Comparison of ENCODE assay signal across 9 cellular contexts in the genomic region with DNA sequence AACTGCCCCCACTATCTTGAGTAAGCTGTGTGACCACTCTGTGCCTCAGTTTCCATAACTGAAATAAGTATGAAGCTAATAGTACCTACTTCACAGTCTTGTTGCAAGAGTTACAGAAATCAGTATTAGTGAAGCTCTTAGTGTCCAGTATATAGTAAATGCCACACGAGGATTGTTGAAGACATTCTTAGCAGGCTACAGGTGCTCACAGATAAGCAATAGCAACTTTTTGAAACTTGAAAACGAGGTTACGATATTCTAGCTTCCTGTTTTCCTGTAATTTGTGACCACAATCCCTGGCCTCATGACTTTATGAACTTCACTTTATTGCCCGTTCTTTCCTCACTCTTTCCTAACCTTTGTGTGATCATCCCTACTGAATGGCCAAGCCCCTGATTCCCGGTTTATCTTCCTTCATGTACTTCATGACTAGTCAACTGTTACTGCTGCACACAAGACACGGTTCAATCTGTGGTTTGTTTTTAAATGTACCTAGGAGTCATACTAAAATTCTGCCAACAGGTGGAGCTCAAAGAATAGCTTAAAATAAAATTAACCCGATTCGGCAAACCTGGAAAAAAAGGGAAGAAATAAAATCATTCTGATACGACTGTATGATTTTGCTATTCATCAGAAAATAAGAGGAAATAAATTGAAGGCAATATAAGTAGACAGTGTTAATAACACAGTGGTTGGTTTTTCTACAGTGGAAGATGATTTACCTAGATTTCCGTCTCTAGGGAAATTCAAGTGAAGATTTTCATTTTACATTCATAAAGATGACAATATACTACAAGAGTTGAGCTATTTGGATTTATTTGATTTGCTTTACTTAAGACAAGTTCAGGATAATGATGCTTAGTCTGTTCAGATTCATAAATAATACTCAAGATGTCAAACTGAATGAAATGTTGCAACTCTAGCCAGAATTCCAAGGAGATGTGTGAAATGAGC. TPM values are rescaled to one million over a fixed set of nuclear protein-coding genes. Genes with fewer than 3 reads are reported as not detected.
DNase-seq lines count a peak whose midpoint lies in the region; ATAC-seq, FAIRE-seq and TF ChIP-seq lines count a peak whose summit lies in the region.
"Had no signal": no experiment of that assay in that cellular context is flagged by ENCODE, and none has a peak within 500 bp of the region (broad histone marks: within the 10 kb centered on the region; RNA-seq: fewer than 3 reads in every experiment).

No MANE protein-coding gene starts in this region.

- peak; percentile 71 to 77 for TF ChIP-seq RAD21 in H1 (IDR thresholded peaks at IDR 0.05 in 1 of 2, conservative IDR thresholded peaks at IDR 0.05 in 1 of 2; ENCODE audit: low read depth in 2 of 2, low read length in 2 of 2)

- H3K4me3 ChIP-seq in BE2C (ENCODE audit: low read depth, low read length), result peak overlapping the region; percentile 19; the same call in 1 of the 2 replicates
- H3K4me3 ChIP-seq in KMS-11 (IDR thresholded peaks at IDR 0.05; ENCODE audit: insufficient read depth, low read depth, low read length), result no peak overlapping the region
- H3K4me3 ChIP-seq in H1 (ENCODE audit: extremely low read depth in 1 of 4, insufficient read depth in 2 of 4, low read depth in 3 of 4, low read length in 4 of 4), result no peak overlapping the region
- no peak overlapping the region for H3K4me3 ChIP-seq in naive thymus-derived CD4-positive, alpha-beta T cell (ENCODE audit: low read length)

- H4K5ac ChIP-seq in H1 (ENCODE audit: insufficient read length, low read depth, low read length), result no peak overlapping the region

- H3K9me3 ChIP-seq in BE2C, result no peaks in the 10 kb centered on the region
- H3K9me3 ChIP-seq in H1 (ENCODE audit: insufficient read depth in 2 of 2, low read depth in 1 of 2, low read length in 1 of 2), result no peaks in the 10 kb centered on the region
- no peaks in the 10 kb centered on the region for H3K9me3 ChIP-seq in naive thymus-derived CD4-positive, alpha-beta T cell (ENCODE audit: control insufficient read depth in 2 of 3, low read length in 3 of 3)

- TF ChIP-seq CTCF in BE2C (IDR thresholded peaks at IDR 0.05; ENCODE audit: low read depth, low read length) (peak; percentile 68), GM13976 (IDR thresholded peaks at IDR 0.05; ENCODE audit: borderline replicate concordance, control extremely low read depth, extremely low read depth, insufficient read depth, missing control alignments) (peak; percentile 53), KMS-11 (conservative IDR thresholded peaks at IDR 0.05; ENCODE audit: low read depth, low read length) (peak; percentile 96), H1 (IDR thresholded peaks at IDR 0.05; ENCODE audit: control extremely low read depth in 1 of 3, insufficient read depth in 1 of 3, low read depth in 1 of 3, low read length in 3 of 3) (peak in 2 of 3 experiments; percentile 45 to 52; a peak in 2 of 4 replicates)

- H3K27me3 ChIP-seq in BE2C, result peaks cover 9% of the 10 kb centered on the region
- H3K27me3 ChIP-seq in KMS-11 (ENCODE audit: insufficient read depth, low read depth), result no peaks in the 10 kb centered on the region
- no peaks in the 10 kb centered on the region for H3K27me3 ChIP-seq in H1 (replicated peaks in 1 of 4; ENCODE audit: control insufficient read depth in 3 of 4, extremely low read depth in 1 of 4, insufficient read depth in 3 of 4, low read length in 3 of 4)
- no peaks in the 10 kb centered on the region for H3K27me3 ChIP-seq in naive thymus-derived CD4-positive, alpha-beta T cell (ENCODE audit: control insufficient read depth in 2 of 2, insufficient read depth in 2 of 2, low read length in 2 of 2)

- peak; percentile 84 for ATAC-seq in naive thymus-derived CD4-positive, alpha-beta T cell
- no peak for ATAC-seq in HG03045 (IDR thresholded peaks at IDR 0.05; ENCODE audit: unreplicated experiment)

- no peak overlapping the region for H2AK5ac ChIP-seq in H1 (ENCODE audit: low read depth, low read length)

- no peak overlapping the region for H3K4ac ChIP-seq in H1 (replicated peaks; ENCODE audit: insufficient read length, low read depth, low read length)

- no peaks in the 10 kb centered on the region for H3K4me1 ChIP-seq in BE2C
- peaks cover 11% of the 10 kb centered on the region for H3K4me1 ChIP-seq in KMS-11 (ENCODE audit: low read depth, poor library complexity, severe bottlenecking)
- H3K4me1 ChIP-seq in H1 (replicated peaks in 1 of 4; ENCODE audit: control insufficient read depth in 3 of 4, insufficient read depth in 4 of 4, low read length in 3 of 4), result no peaks in the 10 kb centered on the region
- peaks cover 26 to 30% of the 10 kb centered on the region in 2 donors for H3K4me1 ChIP-seq in naive thymus-derived CD4-positive, alpha-beta T cell (ENCODE audit: control insufficient read depth in 2 of 2, insufficient read depth in 2 of 2, low read length in 2 of 2)

- H3K18ac ChIP-seq in H1 (ENCODE audit: extremely low read depth, low read length), result no peak overlapping the region

- H3K79me2 ChIP-seq in KMS-11 (ENCODE audit: insufficient read depth, low read depth) (no peaks in the 10 kb centered on the region), H1 (ENCODE audit: control insufficient read depth in 1 of 2, insufficient read depth in 2 of 2, low read length in 2 of 2) (no peaks in the 10 kb centered on the region)

- H3K9ac ChIP-seq in KMS-11, result no peak overlapping the region
- no peak overlapping the region for H3K9ac ChIP-seq in H1 (replicated peaks in 1 of 4; ENCODE audit: extremely low read depth in 1 of 4, low read depth in 3 of 4, low read length in 3 of 4)

- no peaks in the 10 kb centered on the region for H3K79me1 ChIP-seq in H1 (ENCODE audit: low read depth, low read length)

- no peak for TF ChIP-seq POLR2A in H1 (IDR thresholded peaks at IDR 0.05; ENCODE audit: control extremely low read depth in 1 of 2, low read depth in 2 of 2, low read length in 2 of 2)

- no peak overlapping the region for H2BK15ac ChIP-seq in H1 (ENCODE audit: low read length)

- H2BK20ac ChIP-seq in H1 (ENCODE audit: low read length), result no peak overlapping the region

- H2BK120ac ChIP-seq in H1 (replicated peaks; ENCODE audit: low read depth, low read length), result no peak overlapping the region

- H3K27ac Mint-ChIP-seq in naive thymus-derived CD4-positive, alpha-beta T cell, result peak overlapping the region in 1 of 9 donors; percentile 80
- H3K27ac Mint-ChIP-seq: IgD-negative memory B cell had no signal

- no peaks in the 10 kb centered on the region for H3K36me3 ChIP-seq in BE2C
- H3K36me3 ChIP-seq in KMS-11 (ENCODE audit: insufficient read depth), result no peaks in the 10 kb centered on the region
- no peaks in the 10 kb centered on the region for H3K36me3 ChIP-seq in H1 (ENCODE audit: control insufficient read depth in 2 of 4, insufficient read depth in 4 of 4, low read length in 3 of 4)
- H3K36me3 ChIP-seq in naive thymus-derived CD4-positive, alpha-beta T cell (ENCODE audit: control insufficient read depth in 2 of 3, insufficient read depth in 3 of 3, low read length in 3 of 3), result peaks cover 0 to 3% (median 0%) of the 10 kb centered on the region in 3 experiments

- peaks cover 0 to 27% (median 3%) of the 10 kb centered on the region in 5 donors for H3K36me3 Mint-ChIP-seq in naive thymus-derived CD4-positive, alpha-beta T cell
- H3K36me3 Mint-ChIP-seq: IgD-negative memory B cell had no signal

- in situ Hi-C loops in GM13976 (cut with MboI; ENCODE audit: low sequenced_read_pairs, unreplicated experiment), result loop anchor here (10.0 to 25.0 kb wide), 2 partner anchors 103 to 460 kb away; a partner anchor contains a TSS

- POLR2A ChIA-PET in H1 (lab: Charles Lee; ENCODE audit: partially characterized antibody), result interaction anchor here (0.9 kb wide), 1 partner anchor 194 kb away, joined by 3 read pairs; no protein-coding TSS in a partner anchor
- POLR2A ChIA-PET in naive thymus-derived CD4-positive, alpha-beta T cell (lab: Charles Lee), result interaction anchor here (0.6 to 6.9 kb wide), 11 partner anchors 10 to 586 kb away, joined by 3 to 92 read pairs (median 6); a partner anchor contains a TSS

- no peak overlapping the region for H3K56ac ChIP-seq in H1 (replicated peaks; ENCODE audit: insufficient read length, low read depth, low read length)

- intact Hi-C loops in naive thymus-derived CD4-positive, alpha-beta T cell (cut with micrococcal nuclease), result loop anchor here (1.0 to 10.0 kb wide), 11 partner anchors 9 to 1110 kb away; a partner anchor contains a TSS

- no peak overlapping the region for H3K4me3 Mint-ChIP-seq in naive thymus-derived CD4-positive, alpha-beta T cell
- H3K4me3 Mint-ChIP-seq: IgD-negative memory B cell had no signal

- no peak overlapping the region for H4K8ac ChIP-seq in H1 (ENCODE audit: extremely low read depth, insufficient read depth, low read length)

- H3K4me1 Mint-ChIP-seq in naive thymus-derived CD4-positive, alpha-beta T cell, result peaks cover 8 to 29% (median 22%) of the 10 kb centered on the region in 7 donors

- no peak overlapping the region for H2BK12ac ChIP-seq in H1 (ENCODE audit: low read depth, low read length)

- H3K4me2 ChIP-seq in KMS-11, result peak overlapping the region; percentile 26; the same call in 1 of the 2 replicates
- H3K4me2 ChIP-seq in H1 (ENCODE audit: insufficient read depth in 1 of 2, low read depth in 2 of 2, low read length in 2 of 2), result no peak overlapping the region

- H3K27ac ChIP-seq in KMS-11, result no peak overlapping the region
- H3K27ac ChIP-seq in H1 (ENCODE audit: low read depth, low read length), result no peak overlapping the region
- H3K27ac ChIP-seq in naive thymus-derived CD4-positive, alpha-beta T cell (ENCODE audit: low read depth, low read length), result peak overlapping the region; percentile 29

- no peak overlapping the region for H3K14ac ChIP-seq in H1 (ENCODE audit: insufficient read length)

- no peaks in the 10 kb centered on the region for H3K23me2 ChIP-seq in H1 (ENCODE audit: low read depth, low read length)

- no peaks in the 10 kb centered on the region for H3K27me3 Mint-ChIP-seq in naive thymus-derived CD4-positive, alpha-beta T cell

- no peak overlapping the region for H2BK5ac ChIP-seq in H1 (ENCODE audit: low read depth, low read length)

- H3K9me3 Mint-ChIP-seq in naive thymus-derived CD4-positive, alpha-beta T cell, result no peaks in the 10 kb centered on the region
- H3K9me3 Mint-ChIP-seq: IgD-negative memory B cell had no signal

- peak overlapping the region; percentile 50 for H2AFZ ChIP-seq in KMS-11 (ENCODE audit: low read depth)
- H2AFZ ChIP-seq in H1 (ENCODE audit: low read length), result peak overlapping the region; percentile 94

- H3K23ac ChIP-seq in H1 (ENCODE audit: insufficient read length), result no peak overlapping the region

- H4K91ac ChIP-seq in H1 (replicated peaks; ENCODE audit: insufficient read length, low read length), result no peak overlapping the region

- WGBS in H1 (ENCODE audit: extremely low coverage in 1 of 2, insufficient coverage in 1 of 2, insufficient read length in 1 of 2, insufficient replicate concordance in 2 of 2, low coverage in 1 of 2, low lambda C conversion rate in 2 of 2, missing lambda C conversion rate in 1 of 2), 2 experiments, result 59% methylated on average over 10 of the region's 10 CpGs; no CpG with 5 or more reads in 1 of the 2 experiments

- peak; percentile 90 for FAIRE-seq in RCC 7860 (lab: Jason Lieb, UNC)
- no peak for FAIRE-seq in H1 (lab: Jason Lieb, UNC)

- DNase-seq in BE2C (no peak), GM13976 (ENCODE audit: low spot score) (peak; percentile 40), RCC 7860 (ENCODE audit: low spot score) (peak; percentile 66), H1 (ENCODE audit: low read depth in 1 of 2, low spot score in 2 of 2) (no peak)
- peak in 7 of 9 donors; percentile 28 to 66 (median 62) for DNase-seq in naive thymus-derived CD4-positive, alpha-beta T cell
- DNase-seq in activated naive CD4-positive, alpha-beta T cell (lab: John Stamatoyannopoulos, UW), result no peak

- no peak for TF ChIP-seq EP300 in H1 (IDR thresholded peaks at IDR 0.05; ENCODE audit: borderline replicate concordance in 1 of 2, low read depth in 2 of 2, low read length in 2 of 2)

- CTCF ChIA-PET in H1 (lab: Charles Lee; ENCODE audit: partially characterized antibody), result interaction anchor here (0.6 to 7.1 kb wide), 65 partner anchors 10 to 695 kb away, joined by 3 to 137 read pairs (median 4); a partner anchor contains a TSS
- CTCF ChIA-PET in naive thymus-derived CD4-positive, alpha-beta T cell (lab: Charles Lee), result interaction anchor here (0.6 to 10.8 kb wide), 34 partner anchors 9 to 503 kb away, joined by 3 to 488 read pairs (median 4); a partner anchor contains a TSS

- no peaks in the 10 kb centered on the region for H4K20me1 ChIP-seq in KMS-11 (ENCODE audit: insufficient read depth)
- no peaks in the 10 kb centered on the region for H4K20me1 ChIP-seq in H1 (replicated peaks in 1 of 2; ENCODE audit: control insufficient read depth in 1 of 2, insufficient read depth in 2 of 2, low read length in 2 of 2)

RNA-seq across cellular contexts. Expression of a gene that starts 38.1 kb away (rescaled TPM):
- 13.9 TPM for polyA plus RNA-seq in BE2C (2012; ENCODE audit: insufficient read depth, insufficient read length, low read depth)
- 43.0 and 43.8 TPM in 2 replicates for total RNA-seq in H1 (2021; fragmentation: NEBNext Ultra II Directional; extraction: Animal tissue kit (Norgen Biotek cat#: 25700))
- polyA plus RNA-seq in H1 (2011; rRNA removed), result 18.1 and 20.3 TPM in 2 replicates
- 26.1 TPM for polyA plus RNA-seq in H1 (2011; cell fraction: cytosol; rRNA removed)
- 32.2 TPM for polyA plus RNA-seq in H1 (2011; cell fraction: nucleus; rRNA removed)
- polyA plus RNA-seq in H1 (2012, experiment 1 of 2), result 28.1 to 40.2 TPM (median 34.1 TPM) in 4 replicates
- polyA plus RNA-seq in H1 (2012, experiment 2 of 2), result 2.6 TPM
- polyA plus RNA-seq in H1 (2013, experiment 1 of 2), result 29.0 TPM
- 28.0 TPM for polyA plus RNA-seq in H1 (2013, experiment 2 of 2)
- 52.6 and 71.4 TPM in 2 replicates for polyA minus RNA-seq in H1 (2011; rRNA and poly(A)+ RNA removed)
- 33.2 TPM for polyA minus RNA-seq in H1 (2011; cell fraction: cytosol; rRNA and poly(A)+ RNA removed)
- 57.0 TPM for polyA minus RNA-seq in H1 (2011; cell fraction: nucleus; rRNA and poly(A)+ RNA removed)
- total RNA-seq in naive thymus-derived CD4-positive, alpha-beta T cell, result 1,000 to 10,000 TPM in 1 of 5 experiments, 10 to 100 TPM in 4; 74.1 to 1,177 (median 89.6) TPM
- polyA plus RNA-seq in naive thymus-derived CD4-positive, alpha-beta T cell, result 100 to 1,000 TPM; 221 to 244 TPM

Comparison
In these comparisons a context has a peak if more than half of its experiments do, and no peak if none do; other contexts are left out.
1. DNase-seq: peak in GM13976 (single experiment), RCC 7860 (single experiment) and naive thymus-derived CD4-positive, alpha-beta T cell (7 of 9); none in BE2C (single experiment), H1 (0 of 2) and activated naive CD4-positive, alpha-beta T cell (0 of 4).
2. Peak in every context shown above with its lines, with median percentiles within 50 percentile points of each other: CTCF ChIP-seq.